17 cellular contexts compared by ENCODE assay signal in the genomic region with DNA sequence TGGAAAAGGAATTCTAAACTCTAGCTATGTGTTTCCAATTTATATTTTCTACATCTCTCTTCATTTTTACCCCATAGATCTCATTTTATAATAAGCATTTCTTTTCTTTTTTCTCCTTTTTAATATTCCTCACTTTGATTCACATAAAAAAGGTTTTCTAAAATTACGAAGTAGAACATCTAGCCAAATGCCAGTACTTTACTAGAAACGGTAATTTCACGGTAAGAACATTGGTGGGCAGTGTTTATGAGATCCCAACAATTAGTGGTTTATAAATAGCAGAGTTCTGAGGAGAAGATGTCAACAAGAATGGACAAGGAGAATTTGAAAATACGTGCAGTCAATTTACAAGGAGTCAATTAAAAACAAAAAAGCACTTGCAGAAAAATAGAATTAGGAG.
"Had no signal": no experiment of that assay in that cellular context is flagged by ENCODE, and none has a peak within 500 bp of the region (broad histone marks: within the 10 kb centered on the region; RNA-seq: fewer than 3 reads in every experiment).

No MANE protein-coding gene starts in this region.

- H3K4me3 ChIP-seq: suprapubic skin had no signal

- DNase-seq: activated CD4-positive, alpha-beta T cell treated with anti-CD3 and anti-CD28 coated beads, Interleukin-2, amount 50 U/mL, for 1 hour; activated CD4-positive, CD25-positive, alpha-beta regulatory T cell treated with anti-CD3 and anti-CD28 coated beads, Interleukin-2, amount 50 U/mL, for 72 hours; activated CD8-positive, alpha-beta memory T cell treated with anti-CD3 and anti-CD28 coated beads, Interleukin-2, amount 50 U/mL, for 4 hours; activated effector memory CD4-positive, alpha-beta T cell treated with anti-CD3 and anti-CD28 coated beads, Interleukin-2, amount 50 U/mL, for 16 hours; activated naive CD4-positive, alpha-beta T cell treated with anti-CD3 and anti-CD28 coated beads, Interleukin-2, amount 50 U/mL, for 16 hours; activated T-cell treated with anti-CD3 and anti-CD28 coated beads, Interleukin-2, amount 50 U/mL, for 4 hours; effector CD8-positive, alpha-beta T cell; hypothalamus; midbrain; occipital lobe; T-helper 2 cell; trophoblast cell had no signal

- ATAC-seq: activated T-cell treated with anti-CD3 and anti-CD28 coated beads, Interleukin-2, amount 50 U/mL, for 4 hours had no signal

- H3K4me1 ChIP-seq: breast epithelium, suprapubic skin, vagina had no signal

- H3K27ac ChIP-seq: breast epithelium, suprapubic skin, vagina, VCaP had no signal

- H3K36me3 ChIP-seq: breast epithelium, esophagus muscularis mucosa, suprapubic skin, vagina had no signal

- H3K9me3 ChIP-seq: breast epithelium, esophagus muscularis mucosa, suprapubic skin, vagina had no signal

- H3K27me3 ChIP-seq: breast epithelium, esophagus muscularis mucosa, suprapubic skin, vagina had no signal
